Comparison of ENCODE assay signal across 8 cellular contexts in the genomic region with DNA sequence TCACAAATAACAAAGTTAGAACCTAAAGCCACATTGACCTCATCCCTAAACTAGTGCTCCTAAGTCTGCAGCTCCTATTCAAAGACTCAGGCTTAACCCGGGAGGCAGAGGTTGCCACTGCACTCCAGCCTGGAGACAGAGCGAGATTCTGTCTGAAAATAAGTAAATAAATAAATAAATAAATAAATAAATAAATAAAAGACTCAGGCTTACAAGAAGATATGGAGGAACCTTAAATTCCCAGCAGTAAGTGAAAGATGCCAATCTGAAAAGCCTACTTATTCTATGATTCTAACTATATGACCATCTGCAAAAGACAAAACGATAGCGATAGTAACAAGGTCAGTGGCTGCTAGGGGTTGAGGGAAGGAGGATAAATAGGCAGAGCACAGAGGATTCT.
"Had no signal": no experiment of that assay in that cellular context is flagged by ENCODE, and none has a peak within 500 bp of the region (broad histone marks: within the 10 kb centered on the region; RNA-seq: fewer than 3 reads in every experiment).

No MANE protein-coding gene starts in this region.

- ATAC-seq: HCT116, HepG2 had no signal

- H3K9me3 ChIP-seq: HAP-1 had no signal

- H3K4me3 ChIP-seq: GM23338, HAP-1 had no signal

- H3K4me1 Mint-ChIP-seq: IgD-negative memory B cell had no signal

- H3K4me3 Mint-ChIP-seq: GM23338, IgD-negative memory B cell had no signal

- DNase-seq: KBM-7 had no signal

- H3K36me3 ChIP-seq: HAP-1 had no signal

- H3K27ac ChIP-seq: HL-60, KMS-11 had no signal

- H3K4me1 ChIP-seq: HAP-1 had no signal

- H3K36me3 Mint-ChIP-seq: IgD-negative memory B cell had no signal

- H3K27ac Mint-ChIP-seq: GM23338, IgD-negative memory B cell had no signal
